ENCODE assay signal across 9 cellular contexts in genomic region chr2:176931588-176932563, GRCh38.
A peak's percentile ranks its signal among the peaks of the same experiment; 100 is the strongest.
DNase-seq lines count a peak whose midpoint lies in the region; ATAC-seq, FAIRE-seq and TF ChIP-seq lines count a peak whose summit lies in the region.
"Had no signal": no experiment of that assay in that cellular context is flagged by ENCODE, and none has a peak within 500 bp of the region (broad histone marks: within the 10 kb centered on the region; RNA-seq: fewer than 3 reads in every experiment).

No MANE protein-coding gene starts in this region.

- H3K27me3 ChIP-seq in KMS-11 (ENCODE audit: insufficient read depth, low read depth) (no peaks in the 10 kb centered on the region), K562 (ENCODE audit: control insufficient read depth in 2 of 2, insufficient read depth in 2 of 2, low read length in 2 of 2) (peaks cover 0 to 4% of the 10 kb centered on the region in 2 experiments; a peak in 1 of 5 replicates)

- H3K4me2 ChIP-seq in KMS-11 (peak overlapping the region; percentile 62), K562 (ENCODE audit: insufficient read depth, low read length) (peak overlapping the region; percentile 51; the same call in 1 of the 2 replicates)

- intact Hi-C loops in K562 (cut with micrococcal nuclease) = no loop called here
- intact Hi-C loops in left colon (cut with DNase I, micrococcal nuclease) = no loop called here
- intact Hi-C loops in Right ventricle myocardium inferior (cut with DNase I) = no loop called here

- H2AFZ ChIP-seq in KMS-11 (ENCODE audit: low read depth) (peak overlapping the region; percentile 69), K562 (ENCODE audit: low read depth, low read length) (peak overlapping the region; percentile 22)

- H3K9me1 ChIP-seq in K562 (ENCODE audit: control insufficient read depth, insufficient read depth, low read length) = no peaks in the 10 kb centered on the region

- TF ChIP-seq EP300 in K562 (IDR thresholded peaks at IDR 0.05; ENCODE audit: low read length) = peak; percentile 94

- POLR2A ChIA-PET in K562 (lab: Yijun Ruan, JAX) = interaction anchor here (0.6 to 1.2 kb wide), 2 partner anchors 29 to 110 kb away, joined by 3 read pairs; no protein-coding TSS in a partner anchor

- H3K36me3 ChIP-seq in KMS-11 (ENCODE audit: insufficient read depth) (no peaks in the 10 kb centered on the region), K562 (ENCODE audit: control insufficient read depth, insufficient read depth, low read length) (no peaks in the 10 kb centered on the region)

- TF ChIP-seq POLR2A in K562 (conservative IDR thresholded peaks at IDR 0.05) = no peak

- ATAC-seq in GM21786 (IDR thresholded peaks at IDR 0.05; ENCODE audit: unreplicated experiment) = peak; percentile 98
- peak; percentile 85 for ATAC-seq in K562
- no peak for ATAC-seq in left colon
- ATAC-seq in Right ventricle myocardium inferior = no peak

- FAIRE-seq in K562 (lab: Jason Lieb, UNC) = no peak
- FAIRE-seq: G401.6 had no signal

- no peak; a peak in 1 of 4 replicates for TF ChIP-seq RAD21 in K562 (CRISPR knock-in tag; conservative IDR thresholded peaks at IDR 0.05 in 1 of 2, IDR thresholded peaks at IDR 0.05 in 1 of 2)

- no peaks in the 10 kb centered on the region for H3K9me3 ChIP-seq in K562 (replicated peaks; ENCODE audit: control insufficient read depth, insufficient read depth, low read depth, low read length)

- H4K20me1 ChIP-seq in KMS-11 (ENCODE audit: insufficient read depth) (no peaks in the 10 kb centered on the region), K562 (replicated peaks; ENCODE audit: control insufficient read depth, insufficient read depth, low read length) (no peaks in the 10 kb centered on the region)

- H3K9ac ChIP-seq in KMS-11 = peak overlapping the region; percentile 89
- H3K9ac ChIP-seq in K562 (ENCODE audit: insufficient read depth in 1 of 2, low read depth in 2 of 2, low read length in 2 of 2) = no peak overlapping the region

- H3K4me1 ChIP-seq in KMS-11 (ENCODE audit: low read depth, poor library complexity, severe bottlenecking) = peaks cover 64% of the 10 kb centered on the region
- no peaks in the 10 kb centered on the region; a peak in 3 of 5 replicates for H3K4me1 ChIP-seq in K562 (replicated peaks in 1 of 2; ENCODE audit: control insufficient read depth in 2 of 2, insufficient read depth in 2 of 2, low read length in 2 of 2)

- H3K27ac ChIP-seq in KMS-11 = peak overlapping the region; percentile 98
- no peak overlapping the region for H3K27ac ChIP-seq in K562 (ENCODE audit: extremely low read depth, low read depth, low read length)

- WGBS in K562 (ENCODE audit: insufficient coverage, low coverage, missing lambda C conversion rate) = 10% methylated on average over 8 of the region's 8 CpGs

- H3K79me2 ChIP-seq in KMS-11 (ENCODE audit: insufficient read depth, low read depth) (no peaks in the 10 kb centered on the region), K562 (ENCODE audit: control insufficient read depth, insufficient read depth, low read length) (no peaks in the 10 kb centered on the region)

- DNase-seq in activated CD8-positive, alpha-beta memory T cell treated with anti-CD3 and anti-CD28 coated beads, Interleukin-2, amount 50 U/mL, for 24 hours (ENCODE audit: extremely low read depth) = peak; percentile 3
- DNase-seq in activated CD8-positive, alpha-beta memory T cell treated with anti-CD3 and anti-CD28 coated beads for 24 hours = no peak
- DNase-seq in K562 (ENCODE audit: extremely low read depth in 1 of 4, low spot score in 3 of 4) (peak in 3 of 4 experiments; percentile 16 to 31 (median 30)), left colon (no peak), Right ventricle myocardium inferior (ENCODE audit: missing footprints) (no peak)
- DNase-seq in stimulated activated CD4-positive, alpha-beta T cell treated with anti-CD3 and anti-CD28 coated beads, Interleukin-4, amount 100 ng/mL, for 24 hours = peak; percentile 24

- in situ Hi-C loops in K562 (cut with MboI) = no loop called here

- TF ChIP-seq CTCF in KMS-11 (conservative IDR thresholded peaks at IDR 0.05; ENCODE audit: low read depth, low read length) = no peak
- no peak; a peak in 1 of 6 replicates for TF ChIP-seq CTCF in K562 (IDR thresholded peaks at IDR 0.05 in 2 of 3, conservative IDR thresholded peaks at IDR 0.05 in 1 of 3; ENCODE audit: insufficient read depth in 2 of 3, low read depth in 1 of 3, low read length in 3 of 3)

- H3K4me3 ChIP-seq in KMS-11 (IDR thresholded peaks at IDR 0.05; ENCODE audit: insufficient read depth, low read depth, low read length) (peak overlapping the region; percentile 55), K562 (no peak overlapping the region)

- BruUV-seq in K562 (replicated peaks; lab: Mats Ljungman, UMichigan) = no TSS peak

- CTCF ChIA-PET in K562 (lab: Yijun Ruan, JAX; ENCODE audit: low intra/inter-chr PET ratio) = no interaction called here

TF ChIP-seq in K562, 482 proteins besides CTCF, POLR2A, EP300 and RAD21 (continues in another document):
- TF ChIP-seq IRF1 (CRISPR knock-in tag; IDR thresholded peaks at IDR 0.05; ENCODE audit: borderline replicate concordance) (no peak), CHD7 (IDR thresholded peaks at IDR 0.05; ENCODE audit: low read depth, low read length) (no peak), U2AF2 (optimal IDR thresholded peaks at IDR 0.05; ENCODE audit: low read depth, low read length) (no peak)

Comparison
In these comparisons a context has a peak if more than half of its experiments do, and no peak if none do; other contexts are left out.
1. DNase-seq: peak in activated CD8-positive, alpha-beta memory T cell treated with anti-CD3 and anti-CD28 coated beads, Interleukin-2, amount 50 U/mL, for 24 hours (single experiment), K562 (3 of 4) and stimulated activated CD4-positive, alpha-beta T cell treated with anti-CD3 and anti-CD28 coated beads, Interleukin-4, amount 100 ng/mL, for 24 hours (single experiment); none in activated CD8-positive, alpha-beta memory T cell treated with anti-CD3 and anti-CD28 coated beads for 24 hours (single experiment), left colon (0 of 2) and Right ventricle myocardium inferior (single experiment).
2. ATAC-seq: peak in GM21786 (single experiment) and K562 (single experiment); none in left colon (single experiment) and Right ventricle myocardium inferior (single experiment).